9 cellular contexts compared by ENCODE assay signal in the genomic region with DNA sequence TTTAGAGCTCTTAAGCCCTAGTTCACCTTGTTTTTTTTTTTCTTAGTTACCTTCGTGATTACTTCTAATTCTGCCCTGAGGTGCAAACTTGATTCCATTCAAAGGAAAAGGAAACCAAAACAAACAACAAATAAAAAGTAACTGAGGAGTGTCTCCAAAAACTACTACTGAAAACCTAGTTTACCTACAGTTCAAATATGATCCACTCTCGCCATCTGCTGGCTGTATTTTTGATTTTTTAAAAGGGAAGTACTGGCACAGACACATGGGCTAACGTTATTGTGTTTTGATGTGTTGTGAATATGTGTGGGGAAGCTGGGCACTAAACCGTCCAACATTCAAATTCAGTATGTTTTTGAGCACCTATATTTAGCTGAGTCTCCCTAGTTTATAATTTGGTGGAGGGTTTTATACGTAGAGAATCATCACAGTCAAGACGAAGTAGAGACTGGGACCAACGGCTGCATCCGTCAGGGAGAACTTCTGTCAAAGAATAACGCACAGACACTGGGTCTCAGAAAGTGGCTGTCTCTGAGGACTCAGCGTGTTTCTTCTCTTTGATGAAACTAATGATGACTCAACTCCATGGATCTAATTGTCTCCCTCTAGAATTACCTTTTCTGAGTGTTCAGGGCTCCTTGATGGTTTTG.
DNase-seq lines count a peak whose midpoint lies in the region; ATAC-seq, FAIRE-seq and TF ChIP-seq lines count a peak whose summit lies in the region.
"Had no signal": no experiment of that assay in that cellular context is flagged by ENCODE, and none has a peak within 500 bp of the region (broad histone marks: within the 10 kb centered on the region; RNA-seq: fewer than 3 reads in every experiment).

No MANE protein-coding gene starts in this region.

- H3K36me3 ChIP-seq in K562 (ENCODE audit: control insufficient read depth, insufficient read depth, low read length), result no peaks in the 10 kb centered on the region
- H3K36me3 ChIP-seq in thyroid gland, result no peaks in the 10 kb centered on the region

- in situ Hi-C loops in K562 (cut with MboI), result no loop called here

- POLR2A ChIA-PET in K562 (lab: Yijun Ruan, JAX), result interaction anchor here (0.6 kb wide), 1 partner anchor 84 kb away, joined by 3 read pairs; no protein-coding TSS in a partner anchor

- peak; percentile 54 for FAIRE-seq in GM18507 (lab: Jason Lieb, UNC)
- no peak for FAIRE-seq in K562 (lab: Jason Lieb, UNC)
- FAIRE-seq in islet of Langerhans (lab: Jason Lieb, UNC), result peak; percentile 99

- peak; percentile 49 to 61 for TF ChIP-seq RAD21 in K562 (CRISPR knock-in tag; conservative IDR thresholded peaks at IDR 0.05 in 1 of 2, IDR thresholded peaks at IDR 0.05 in 1 of 2)

- peak in 1 of 3 experiments; percentile 31; a peak in 1 of 6 replicates for TF ChIP-seq CTCF in K562 (IDR thresholded peaks at IDR 0.05 in 2 of 3, conservative IDR thresholded peaks at IDR 0.05 in 1 of 3; ENCODE audit: insufficient read depth in 2 of 3, low read depth in 1 of 3, low read length in 3 of 3)
- peak; percentile 25 to 76 (median 60) for TF ChIP-seq CTCF in thyroid gland (IDR thresholded peaks at IDR 0.05)

- no peak for TF ChIP-seq POLR2A in K562 (conservative IDR thresholded peaks at IDR 0.05)
- no peak for TF ChIP-seq POLR2A in thyroid gland (IDR thresholded peaks at IDR 0.05)

- no peaks in the 10 kb centered on the region for H3K9me3 ChIP-seq in K562 (replicated peaks; ENCODE audit: control insufficient read depth, insufficient read depth, low read depth, low read length)
- no peaks in the 10 kb centered on the region for H3K9me3 ChIP-seq in thyroid gland

- H2AFZ ChIP-seq in K562 (ENCODE audit: low read depth, low read length), result no peak overlapping the region

- ATAC-seq in HG03354 (IDR thresholded peaks at IDR 0.05; ENCODE audit: poor library complexity, severe bottlenecking, unreplicated experiment) (peak; percentile 89), K562 (no peak)

- no peak overlapping the region for H3K4me2 ChIP-seq in K562 (ENCODE audit: insufficient read depth, low read length)

- H3K4me3 ChIP-seq in K562, result no peak overlapping the region
- H3K4me3 ChIP-seq in thyroid gland (replicated peaks in 1 of 3), result no peak overlapping the region

- no peak overlapping the region for H3K27ac ChIP-seq in K562 (ENCODE audit: extremely low read depth, low read depth, low read length)
- H3K27ac ChIP-seq in thyroid gland, result no peak overlapping the region

- intact Hi-C loops in K562 (cut with micrococcal nuclease), result loop anchor here (5.0 kb wide), 2 partner anchors 1227 to 1927 kb away; no protein-coding TSS in a partner anchor
- intact Hi-C loops in thyroid gland (cut with DNase I), result loop anchor here (5.0 to 10.0 kb wide), 2 partner anchors 989 to 1072 kb away; no protein-coding TSS in a partner anchor

- H3K4me1 ChIP-seq in K562 (replicated peaks in 1 of 2; ENCODE audit: control insufficient read depth in 2 of 2, insufficient read depth in 2 of 2, low read length in 2 of 2) (no peaks in the 10 kb centered on the region), thyroid gland (no peaks in the 10 kb centered on the region)

- 0% methylated on average over 9 of the region's 10 CpGs for WGBS in K562 (ENCODE audit: insufficient coverage, low coverage, missing lambda C conversion rate)
- WGBS in thyroid gland, 2 donors, result 17 to 23% methylated on average over 10 of the region's 10 CpGs

- H3K27me3 ChIP-seq in K562 (ENCODE audit: control insufficient read depth in 2 of 2, insufficient read depth in 2 of 2, low read length in 2 of 2), result no peaks in the 10 kb centered on the region
- no peaks in the 10 kb centered on the region for H3K27me3 ChIP-seq in thyroid gland

- no peak for TF ChIP-seq EP300 in K562 (IDR thresholded peaks at IDR 0.05; ENCODE audit: low read length)

- DNase-seq in AML-193 (lab: John Stamatoyannopoulos, UW) (peak; percentile 59 to 61), GM18507 (ENCODE audit: extremely low spot score, insufficient read length, low read depth) (no peak), NCI-H510A (lab: John Stamatoyannopoulos, UW) (peak; percentile 10), K562 (ENCODE audit: extremely low read depth in 1 of 4, low spot score in 3 of 4) (peak in 1 of 4 experiments; percentile 18), thyroid gland (peak; percentile 8 to 13)
- DNase-seq in activated naive CD4-positive, alpha-beta T cell treated with Interleukin-2 at 50 U/mL for 16 hours, result no peak
- DNase-seq: right cardiac atrium had no signal

- no peaks in the 10 kb centered on the region for H4K20me1 ChIP-seq in K562 (replicated peaks; ENCODE audit: control insufficient read depth, insufficient read depth, low read length)

- no peak overlapping the region for H3K9ac ChIP-seq in K562 (ENCODE audit: insufficient read depth in 1 of 2, low read depth in 2 of 2, low read length in 2 of 2)

- no TSS peak for BruUV-seq in K562 (replicated peaks; lab: Mats Ljungman, UMichigan)

- CTCF ChIA-PET in K562 (lab: Yijun Ruan, JAX; ENCODE audit: low intra/inter-chr PET ratio), result no interaction called here

- H3K9me1 ChIP-seq in K562 (ENCODE audit: control insufficient read depth, insufficient read depth, low read length), result no peaks in the 10 kb centered on the region

- no peaks in the 10 kb centered on the region for H3K79me2 ChIP-seq in K562 (ENCODE audit: control insufficient read depth, insufficient read depth, low read length)

TF ChIP-seq in K562, 482 proteins besides CTCF, POLR2A, EP300 and RAD21:
- TF ChIP-seq CHD2 (IDR thresholded peaks at IDR 0.05; ENCODE audit: low read depth, low read length), result no peak
- TF ChIP-seq ZNF134 (CRISPR knock-in tag; conservative IDR thresholded peaks at IDR 0.05), result no peak
- TF ChIP-seq BMI1 (IDR thresholded peaks at IDR 0.05; ENCODE audit: low read length), result no peak

Comparison
In these comparisons a context has a peak if more than half of its experiments do, and no peak if none do; other contexts are left out.
1. DNase-seq: peak in AML-193 (2 of 2), NCI-H510A (single experiment) and thyroid gland (2 of 2); none in GM18507 (single experiment) and activated naive CD4-positive, alpha-beta T cell treated with Interleukin-2 at 50 U/mL for 16 hours (single experiment).